21 cellular contexts compared by ENCODE assay signal in the genomic region with DNA sequence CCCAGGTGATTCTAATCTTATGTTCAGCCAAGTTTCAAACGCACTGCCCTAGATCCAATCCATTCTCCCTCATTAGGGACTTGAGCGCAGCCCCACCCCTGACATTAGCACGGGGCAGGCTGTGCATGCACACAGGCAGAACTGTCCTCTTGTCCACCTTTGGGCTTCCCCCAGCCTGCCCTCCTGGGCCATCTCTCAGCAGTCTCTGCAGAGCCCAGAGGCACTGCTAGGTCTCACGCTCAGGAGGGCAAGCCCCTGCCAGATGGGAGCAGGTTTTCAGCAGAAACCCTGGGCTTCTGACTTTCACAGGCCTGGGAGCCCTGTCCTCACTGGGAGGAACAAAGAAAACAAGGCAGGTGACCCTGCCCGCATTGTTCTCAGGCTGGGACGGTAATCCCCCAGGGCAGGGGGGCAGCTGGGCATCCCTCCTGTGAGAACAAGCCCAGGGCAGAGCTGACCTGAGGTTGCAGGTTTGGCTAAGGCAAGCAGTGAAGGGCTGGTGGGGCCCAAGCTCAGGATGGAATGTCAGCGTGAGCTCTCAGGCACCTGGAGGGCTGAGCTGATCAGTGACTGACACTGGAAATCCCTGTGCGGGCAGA. TPM values are rescaled to one million over a fixed set of nuclear protein-coding genes. Genes with fewer than 3 reads are reported as not detected.
A peak's percentile ranks its signal among the peaks of the same experiment; 100 is the strongest.
DNase-seq lines count a peak whose midpoint lies in the region; ATAC-seq, FAIRE-seq and TF ChIP-seq lines count a peak whose summit lies in the region.
"Had no signal": no experiment of that assay in that cellular context is flagged by ENCODE, and none has a peak within 500 bp of the region (broad histone marks: within the 10 kb centered on the region; RNA-seq: fewer than 3 reads in every experiment).

No MANE protein-coding gene starts in this region.

- peak overlapping the region; percentile 48 for H3K27ac Mint-ChIP-seq in activated T-helper 1 cell treated with anti-CD3 and anti-CD28 coated beads, Interleukin-12 subunit alpha, Interleukin-12 subunit beta, Interleukin-2, Interleukin-4 antibody, amounts not matched to agents 30 ng/mL and 10 ng/mL and 1 ng/mL, durations not matched to agents 14 hours and 24 hours and 36 hours
- H3K27ac Mint-ChIP-seq in stimulated activated naive CD8-positive, alpha-beta T cell treated with anti-CD3 and anti-CD28 coated beads, Interleukin-15, amount 100 ng/mL, for 72 hours, result peak overlapping the region in 1 of 2 donors; percentile 85

- no peak overlapping the region for H3K4me2 ChIP-seq in OCI-LY7 (ENCODE audit: low read length)

- no peak for FAIRE-seq in RCC 7860 (lab: Jason Lieb, UNC)
- FAIRE-seq: D721Med had no signal

- CTCF ChIA-PET in HEK293 (lab: Yijun Ruan, JAX), result interaction anchor here (1.2 to 3.3 kb wide), 5 partner anchors 14 to 231 kb away, joined by 4 to 12 read pairs (median 9); no protein-coding TSS in a partner anchor
- CTCF ChIA-PET in OCI-LY7 (lab: Charles Lee; ENCODE audit: unreplicated experiment), result no interaction called here

- H3K9me3 ChIP-seq in HEK293 (ENCODE audit: control insufficient read depth, insufficient read depth, low read depth, low read length), result no peaks in the 10 kb centered on the region
- H3K9me3 ChIP-seq in left lung, result no peaks in the 10 kb centered on the region
- H3K9me3 ChIP-seq in OCI-LY7 (ENCODE audit: low read length), result no peaks in the 10 kb centered on the region
- H3K9me3 ChIP-seq: testis had no signal

- no peaks in the 10 kb centered on the region for H3K9me2 ChIP-seq in OCI-LY7 (ENCODE audit: insufficient read depth, low read length)

- no peak overlapping the region for H3K27ac ChIP-seq in HEK293 (ENCODE audit: extremely low read depth, low read depth, low read length)
- peak overlapping the region; percentile 46 to 64 for H3K27ac ChIP-seq in left lung
- no peak overlapping the region for H3K27ac ChIP-seq in OCI-LY7 (ENCODE audit: low read depth, low read length, poor library complexity, severe bottlenecking)
- H3K27ac ChIP-seq: testis had no signal

- H3K27me3 Mint-ChIP-seq in activated T-helper 1 cell treated with anti-CD3 and anti-CD28 coated beads, Interleukin-12 subunit alpha, Interleukin-12 subunit beta, Interleukin-2, Interleukin-4 antibody, amounts not matched to agents 30 ng/mL and 10 ng/mL and 1 ng/mL, durations not matched to agents 14 hours and 24 hours and 36 hours (ENCODE audit: insufficient read depth), result no peaks in the 10 kb centered on the region
- H3K27me3 Mint-ChIP-seq in stimulated activated naive CD8-positive, alpha-beta T cell treated with anti-CD3 and anti-CD28 coated beads, Interleukin-15, amount 100 ng/mL, for 72 hours, result no peaks in the 10 kb centered on the region

- BruUV-seq in OCI-LY7 (replicated peaks; lab: Mats Ljungman, UMichigan), result no TSS peak

- no peak overlapping the region for H3K4me3 Mint-ChIP-seq in activated T-helper 1 cell treated with anti-CD3 and anti-CD28 coated beads, Interleukin-12 subunit alpha, Interleukin-12 subunit beta, Interleukin-2, Interleukin-4 antibody, amounts not matched to agents 30 ng/mL and 10 ng/mL and 1 ng/mL, durations not matched to agents 14 hours and 24 hours and 36 hours
- no peak overlapping the region for H3K4me3 Mint-ChIP-seq in stimulated activated naive CD8-positive, alpha-beta T cell treated with anti-CD3 and anti-CD28 coated beads, Interleukin-15, amount 100 ng/mL, for 72 hours

- intact Hi-C loops in activated T-helper 1 cell treated with anti-CD3 and anti-CD28 coated beads, Interleukin-12 subunit alpha, Interleukin-12 subunit beta, Interleukin-2, Interleukin-4 antibody, amounts not matched to agents 30 ng/mL and 10 ng/mL and 1 ng/mL, durations not matched to agents 14 hours and 24 hours and 36 hours (cut with micrococcal nuclease), result no loop called here
- intact Hi-C loops in left lung (cut with DNase I), result no loop called here
- intact Hi-C loops in sciatic nerve (cut with DNase I), result no loop called here
- intact Hi-C loops in OCI-LY7 (cut with micrococcal nuclease; ENCODE audit: unreplicated experiment), result no loop called here

- H3K4me1 Mint-ChIP-seq in activated T-helper 1 cell treated with anti-CD3 and anti-CD28 coated beads, Interleukin-12 subunit alpha, Interleukin-12 subunit beta, Interleukin-2, Interleukin-4 antibody, amounts not matched to agents 30 ng/mL and 10 ng/mL and 1 ng/mL, durations not matched to agents 14 hours and 24 hours and 36 hours (ENCODE audit: low read depth), result peaks cover 58% of the 10 kb centered on the region
- peaks cover 45% of the 10 kb centered on the region for H3K4me1 Mint-ChIP-seq in stimulated activated naive CD8-positive, alpha-beta T cell treated with anti-CD3 and anti-CD28 coated beads, Interleukin-15, amount 100 ng/mL, for 72 hours

- no peak for TF ChIP-seq CTCF in HEK293 (tag by site-specific recombination; IDR thresholded peaks at IDR 0.05)
- TF ChIP-seq CTCF in left lung (IDR thresholded peaks at IDR 0.05), result no peak
- TF ChIP-seq CTCF in OCI-LY7 (conservative IDR thresholded peaks at IDR 0.05; ENCODE audit: low read length), result no peak

- peaks cover 10% of the 10 kb centered on the region for H3K36me3 Mint-ChIP-seq in activated T-helper 1 cell treated with anti-CD3 and anti-CD28 coated beads, Interleukin-12 subunit alpha, Interleukin-12 subunit beta, Interleukin-2, Interleukin-4 antibody, amounts not matched to agents 30 ng/mL and 10 ng/mL and 1 ng/mL, durations not matched to agents 14 hours and 24 hours and 36 hours (ENCODE audit: low read depth)

- H4K20me1 ChIP-seq in OCI-LY7 (ENCODE audit: insufficient read depth, low read length), result no peaks in the 10 kb centered on the region

- no peak for DNase-seq in activated T-helper 1 cell treated with anti-CD3 and anti-CD28 coated beads, Interleukin-12 subunit alpha, Interleukin-12 subunit beta, Interleukin-2, Interleukin-4 antibody, amounts not matched to agents 30 ng/mL and 10 ng/mL and 1 ng/mL, durations not matched to agents 14 hours and 24 hours and 36 hours (ENCODE audit: low spot score)
- no peak for DNase-seq in left lung
- DNase-seq in sciatic nerve (ENCODE audit: low spot score), result no peak
- no peak for DNase-seq in stimulated activated naive CD8-positive, alpha-beta T cell treated with anti-CD3 and anti-CD28 coated beads, Interleukin-15, amount 100 ng/mL, for 72 hours
- no peak for DNase-seq in RCC 7860 (ENCODE audit: low spot score)
- DNase-seq in kidney glomerular epithelial cell (lab: John Stamatoyannopoulos, UW), result no peak
- DNase-seq in OCI-LY7 (ENCODE audit: low spot score), result no peak
- DNase-seq: activated effector memory CD4-positive, alpha-beta T cell treated with anti-CD3 and anti-CD28 coated beads, Interleukin-2, amount 50 U/mL, for 16 hours; amygdala; GDM1; HCEC 1CT; hypothalamus; IMR-90; NCI-H2171; stimulated activated CD4-positive, alpha-beta T cell treated with anti-CD3 and anti-CD28 coated beads, Interleukin-2, amount 100 ng/mL, for 48 hours; T-helper 1 cell; testis had no signal

- H3K36me3 ChIP-seq in HEK293 (ENCODE audit: control insufficient read depth in 2 of 2, insufficient read depth in 1 of 2, low read length in 2 of 2) (no peaks in the 10 kb centered on the region), left lung (no peaks in the 10 kb centered on the region), OCI-LY7 (ENCODE audit: insufficient read depth, low read length) (no peaks in the 10 kb centered on the region)

- H3K4me3 ChIP-seq in HEK293 (ENCODE audit: low read depth, low read length), result no peak overlapping the region
- H3K4me3 ChIP-seq in left lung, result no peak overlapping the region
- no peak overlapping the region for H3K4me3 ChIP-seq in OCI-LY7 (ENCODE audit: low read depth, low read length, poor library complexity, severe bottlenecking)
- H3K4me3 ChIP-seq: lung, testis had no signal

- no peaks in the 10 kb centered on the region for H3K27me3 ChIP-seq in left lung
- H3K27me3 ChIP-seq: testis had no signal

- no peak for ATAC-seq in left lung
- peak; percentile 18 for ATAC-seq in sciatic nerve
- no peak for ATAC-seq in stimulated activated naive CD8-positive, alpha-beta T cell treated with anti-CD3 and anti-CD28 coated beads, Interleukin-15, amount 100 ng/mL, for 72 hours
- ATAC-seq: Right ventricle myocardium inferior had no signal

- H3K4me1 ChIP-seq in HEK293 (ENCODE audit: control insufficient read depth, insufficient read depth, low read length) (peaks cover 5% of the 10 kb centered on the region), left lung (peaks cover 18 to 52% of the 10 kb centered on the region in 2 donors), OCI-LY7 (ENCODE audit: insufficient read depth, low read length, poor library complexity, severe bottlenecking) (no peaks in the 10 kb centered on the region)
- H3K4me1 ChIP-seq: testis had no signal

- no peak overlapping the region for H2AFZ ChIP-seq in OCI-LY7 (ENCODE audit: low read length)

- POLR2A ChIA-PET in HEK293 (lab: Yijun Ruan, JAX) (interaction anchor here (1.2 kb wide), 1 partner anchor 10 kb away, joined by 5 read pairs; no protein-coding TSS in a partner anchor), OCI-LY7 (lab: Charles Lee) (no interaction called here)

- no peaks in the 10 kb centered on the region for H3K79me2 ChIP-seq in OCI-LY7 (ENCODE audit: insufficient read depth, low read depth, low read length)

- H3K9me3 Mint-ChIP-seq in activated T-helper 1 cell treated with anti-CD3 and anti-CD28 coated beads, Interleukin-12 subunit alpha, Interleukin-12 subunit beta, Interleukin-2, Interleukin-4 antibody, amounts not matched to agents 30 ng/mL and 10 ng/mL and 1 ng/mL, durations not matched to agents 14 hours and 24 hours and 36 hours, result no peaks in the 10 kb centered on the region
- H3K9me3 Mint-ChIP-seq in stimulated activated naive CD8-positive, alpha-beta T cell treated with anti-CD3 and anti-CD28 coated beads, Interleukin-15, amount 100 ng/mL, for 72 hours, result no peaks in the 10 kb centered on the region

TF ChIP-seq in HEK293, 187 proteins besides CTCF, POLR2A, EP300 and RAD21 (continues in another document):
- TF ChIP-seq ZNF510 (tag by site-specific recombination; IDR thresholded peaks at IDR 0.05; ENCODE audit: insufficient replicate concordance) (no peak), ZNF776 (tag by site-specific recombination; IDR thresholded peaks at IDR 0.05; ENCODE audit: borderline replicate concordance) (no peak), ZNF629 (tag by site-specific recombination; IDR thresholded peaks at IDR 0.05) (no peak), MEIS1 (CRISPR knock-in tag; IDR thresholded peaks at IDR 0.05; ENCODE audit: borderline replicate concordance) (no peak), ZIC2 (tag by site-specific recombination; IDR thresholded peaks at IDR 0.05) (peak; percentile 60), ZNF202 (tag by site-specific recombination; IDR thresholded peaks at IDR 0.05; ENCODE audit: borderline replicate concordance) (no peak)

RNA-seq across cellular contexts. Expression of a gene that starts 24.5 kb away (rescaled TPM):
- 36.7 and 38.7 TPM in 2 replicates for total RNA-seq in activated T-helper 1 cell treated with anti-CD3 and anti-CD28 coated beads, Interleukin-12 subunit alpha, Interleukin-12 subunit beta, Interleukin-2, Interleukin-4 antibody, amounts not matched to agents 30 ng/mL and 10 ng/mL and 1 ng/mL, durations not matched to agents 14 hours and 24 hours and 36 hours
- total RNA-seq in left lung, result 10 to 100 TPM; 12.6 to 14.5 TPM
- total RNA-seq in sciatic nerve, result 15.6 TPM
- not detected in 2 replicates for total RNA-seq in OCI-LY7 (2014; rRNA removed; shearing (Covaris generic))
- total RNA-seq in OCI-LY7 (2022), result not detected in 2 replicates
- total RNA-seq: IMR-90 had no signal

Comparison
In these comparisons a context has a peak if more than half of its experiments do, and no peak if none do; other contexts are left out.
1. H3K27ac ChIP-seq: peak in left lung (2 of 2); none in HEK293 (single experiment) and OCI-LY7 (single experiment).
2. RNA of a gene that starts 24.5 kb away (total RNA-seq): 36.7 to 38.7 TPM in activated T-helper 1 cell treated with anti-CD3 and anti-CD28 coated beads, Interleukin-12 subunit alpha, Interleukin-12 subunit beta, Interleukin-2, Interleukin-4 antibody, amounts not matched to agents 30 ng/mL and 10 ng/mL and 1 ng/mL, durations not matched to agents 14 hours and 24 hours and 36 hours, 15.6 TPM in sciatic nerve (single experiment) and 12.6 to 14.5 TPM in left lung; not detected in OCI-LY7; every median in the first group is over 10 times any median in the second.